In the genomic region with DNA sequence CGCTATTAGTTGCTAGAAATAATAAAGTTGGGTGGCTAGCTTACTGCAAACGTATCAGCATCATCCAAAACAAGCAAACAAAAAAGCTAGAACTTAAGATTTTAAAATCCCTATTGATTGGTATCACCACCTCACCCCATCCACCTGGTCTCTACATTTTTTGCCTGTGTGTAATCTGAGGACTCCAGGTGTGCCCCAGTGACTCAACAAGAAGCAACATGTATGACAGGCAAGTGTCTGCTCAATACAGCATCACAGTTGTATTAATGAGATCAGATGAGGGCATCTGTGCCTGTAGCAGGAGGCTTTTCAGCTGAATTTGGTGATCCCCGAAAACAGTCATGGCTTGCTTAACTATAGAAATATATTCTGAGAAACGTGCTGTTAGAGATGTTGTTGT, we compare ENCODE assay signal across 22 cellular contexts.
"Had no signal": no experiment of that assay in that cellular context is flagged by ENCODE, and none has a peak within 500 bp of the region (broad histone marks: within the 10 kb centered on the region; RNA-seq: fewer than 3 reads in every experiment).

No MANE protein-coding gene starts in this region.

- FAIRE-seq: colon, islet of Langerhans, pancreas, small intestine had no signal

- H3K4me3 ChIP-seq: heart left ventricle, left ventricle myocardium inferior, lower lobe of right lung, pancreas, stomach, thoracic aorta, transverse colon had no signal

- H3K36me3 ChIP-seq: heart left ventricle, left ventricle myocardium inferior, lower lobe of right lung, pancreas, stomach, thoracic aorta, transverse colon had no signal

- DNase-seq: effector memory CD8-positive, alpha-beta T cell; erythroblast; foreskin melanocyte; heart left ventricle; hippocampal formation; left cardiac atrium; left ventricle myocardium inferior; lower lobe of right lung; mesenchymal stem cell; naive B cell; occipital lobe; pancreas; right cardiac atrium; small intestine; stimulated activated CD4-positive, alpha-beta T cell treated with anti-CD3 and anti-CD28 coated beads, Interleukin-12 subunit alpha, Interleukin-12 subunit beta, amount 100 ng/mL, for 4 hours; stimulated activated naive CD4-positive, alpha-beta T cell; stomach; substantia nigra; transverse colon had no signal

- H3K27me3 ChIP-seq: heart left ventricle, pancreas, stomach, transverse colon had no signal
